ENCODE assay signal across 17 cellular contexts in the genomic region with DNA sequence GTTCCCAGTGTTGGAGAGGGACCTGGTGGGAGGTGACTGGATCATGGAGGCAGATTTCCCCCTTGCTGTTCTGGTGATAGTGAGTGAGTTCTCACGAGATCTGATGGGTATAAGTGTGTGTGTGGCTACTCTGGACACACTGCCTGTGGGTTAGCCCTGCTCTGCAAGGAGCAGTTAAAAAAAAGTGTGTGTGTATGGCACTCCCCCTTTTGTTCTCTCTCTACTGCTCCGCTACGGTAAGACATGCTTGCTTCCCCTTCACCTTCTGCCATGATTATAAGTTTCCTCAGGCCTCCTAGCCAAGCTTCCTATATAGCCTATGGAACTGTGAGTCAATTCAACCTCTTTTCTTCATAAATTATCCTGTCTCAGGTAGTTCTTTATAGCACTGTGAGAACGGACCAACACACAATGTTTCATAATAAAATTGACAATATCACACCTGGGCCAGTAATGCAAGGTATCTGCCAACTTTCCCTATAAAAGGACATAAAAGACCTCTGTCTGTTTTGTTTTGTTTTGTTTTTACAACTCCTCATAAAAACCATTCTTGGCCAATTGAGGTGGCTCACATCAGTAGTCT.
"Had no signal": no experiment of that assay in that cellular context is flagged by ENCODE, and none has a peak within 500 bp of the region (broad histone marks: within the 10 kb centered on the region; RNA-seq: fewer than 3 reads in every experiment).

No MANE protein-coding gene starts in this region.

- H3K4me3 ChIP-seq: breast epithelium, spleen, transverse colon had no signal

- H3K36me3 ChIP-seq: breast epithelium, transverse colon had no signal

- H3K4me3 Mint-ChIP-seq: activated CD8-positive, alpha-beta memory T cell treated with anti-CD3 and anti-CD28 coated beads, Interleukin-2, amount 10 ng/mL, durations not matched to agents 7 days and 5 days; activated naive CD8-positive, alpha-beta T cell; activated T-cell treated with anti-CD3 and anti-CD28 coated beads, Interleukin-2, amount 50 U/mL, for 4 hours; endodermal cell; memory B cell; nephron progenitor cell; stimulated activated memory B cell treated with anti-CD40 and anti-IgM and Interleukin-4, amounts not matched to agents 10 μg/mL and 1 μg/mL and 100 μg/mL, for 72 hours had no signal

- ATAC-seq: activated CD4-positive, CD25-positive, alpha-beta regulatory T cell treated with anti-CD3 and anti-CD28 coated beads, Interleukin-2, amount 50 U/mL, for 24 hours; activated CD8-positive, alpha-beta memory T cell treated with anti-CD3 and anti-CD28 coated beads, Interleukin-2, amount 10 ng/mL, durations not matched to agents 7 days and 5 days; activated T-cell treated with anti-CD3 and anti-CD28 coated beads, Interleukin-2, amount 50 U/mL, for 4 hours; esophagus mucosa; stimulated activated memory B cell treated with anti-CD40 and anti-IgM and Interleukin-4, amounts not matched to agents 10 μg/mL and 1 μg/mL and 100 μg/mL, for 72 hours had no signal

- H3K9me3 Mint-ChIP-seq: endodermal cell had no signal

- H3K27me3 Mint-ChIP-seq: activated naive CD8-positive, alpha-beta T cell had no signal

- H3K4me1 ChIP-seq: breast epithelium, parathyroid adenoma had no signal

- H3K79me2 ChIP-seq: parathyroid adenoma had no signal

- H2AFZ ChIP-seq: parathyroid adenoma had no signal

- H3K27ac ChIP-seq: breast epithelium, parathyroid adenoma, spleen, transverse colon had no signal

- H3K36me3 Mint-ChIP-seq: memory B cell had no signal

- H3K27me3 ChIP-seq: breast epithelium, spleen, transverse colon had no signal

- H3K9ac ChIP-seq: parathyroid adenoma had no signal

- DNase-seq: activated CD4-positive, alpha-beta T cell treated with anti-CD3 and anti-CD28 coated beads, Interleukin-2, amount 50 U/mL, for 4 hours; activated effector memory CD4-positive, alpha-beta T cell treated with anti-CD3 and anti-CD28 coated beads, Interleukin-2, amount 50 U/mL, for 16 hours; activated T-cell treated with anti-CD3 and anti-CD28 coated beads, Interleukin-2, amount 50 U/mL, for 4 hours; anterior cingulate cortex; endodermal cell; nephron progenitor cell; spleen; stimulated activated CD4-positive, alpha-beta T cell treated with anti-CD3 and anti-CD28 coated beads, Interleukin-1b, Interleukin-23, amount 100 ng/mL, for 48 hours; transverse colon had no signal

- H3K4me1 Mint-ChIP-seq: memory B cell; stimulated activated memory B cell treated with anti-CD40 and anti-IgM and Interleukin-4, amounts not matched to agents 10 μg/mL and 1 μg/mL and 100 μg/mL, for 72 hours had no signal

- H3K27ac Mint-ChIP-seq: activated CD8-positive, alpha-beta memory T cell treated with anti-CD3 and anti-CD28 coated beads, Interleukin-2, amount 10 ng/mL, durations not matched to agents 7 days and 5 days; activated naive CD8-positive, alpha-beta T cell; endodermal cell; memory B cell; stimulated activated memory B cell treated with anti-CD40 and anti-IgM and Interleukin-4, amounts not matched to agents 10 μg/mL and 1 μg/mL and 100 μg/mL, for 72 hours had no signal
